1 cellular context compared by ENCODE assay signal in the genomic region with DNA sequence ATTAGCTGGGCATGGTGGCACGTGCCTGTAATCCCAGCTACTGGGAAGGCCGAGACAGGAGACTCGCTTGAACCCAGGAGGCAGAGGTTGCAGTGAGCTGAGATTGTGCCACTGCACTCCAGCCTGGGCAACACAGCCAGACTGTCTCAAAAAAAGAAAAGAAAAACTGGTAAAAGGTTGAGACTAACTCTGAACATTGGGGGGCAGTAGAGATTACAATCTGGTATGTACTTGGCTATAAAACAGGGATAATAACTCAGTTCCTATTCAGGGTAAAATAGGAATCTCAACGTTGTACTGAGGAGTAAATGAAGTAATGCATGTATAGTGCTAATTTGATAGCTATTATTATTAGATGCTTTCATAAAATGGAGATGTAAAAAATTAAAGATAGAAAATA.
TF ChIP-seq lines count a peak whose summit lies in the region.

No MANE protein-coding gene starts in this region.

TF ChIP-seq in H1, 55 proteins besides CTCF, POLR2A, EP300 and RAD21:
- TF ChIP-seq TAF1 (IDR thresholded peaks at IDR 0.05; ENCODE audit: low read depth, low read length) = no peak
- TF ChIP-seq, protein P1, sequence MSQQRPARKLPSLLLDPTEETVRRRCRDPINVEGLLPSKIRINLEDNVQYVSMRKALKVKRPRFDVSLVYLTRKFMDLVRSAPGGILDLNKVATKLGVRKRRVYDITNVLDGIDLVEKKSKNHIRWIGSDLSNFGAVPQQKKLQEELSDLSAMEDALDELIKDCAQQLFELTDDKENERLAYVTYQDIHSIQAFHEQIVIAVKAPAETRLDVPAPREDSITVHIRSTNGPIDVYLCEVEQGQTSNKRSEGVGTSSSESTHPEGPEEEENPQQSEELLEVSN (IDR thresholded peaks at IDR 0.05) = no peak
- TF ChIP-seq TEAD4 (IDR thresholded peaks at IDR 0.05; ENCODE audit: low read depth, low read length) = no peak
